ENCODE assay signal across 16 cellular contexts in genomic region chr2:121949271-121949670, GRCh38.
DNase-seq lines count a peak whose midpoint lies in the region; TF ChIP-seq lines count a peak whose summit lies in the region.
"Had no signal": no experiment of that assay in that cellular context is flagged by ENCODE, and none has a peak within 500 bp of the region (broad histone marks: within the 10 kb centered on the region; RNA-seq: fewer than 3 reads in every experiment).

No MANE protein-coding gene starts in this region.

- no peaks in the 10 kb centered on the region for H3F3A ChIP-seq in OCI-LY1 (ENCODE audit: insufficient read depth, low read length)

- H3K79me2 ChIP-seq in OCI-LY1 (ENCODE audit: insufficient read depth, low read length), result no peaks in the 10 kb centered on the region

- peaks cover 35% of the 10 kb centered on the region for H3K4me1 ChIP-seq in OCI-LY1 (ENCODE audit: insufficient read depth, low read length, severe bottlenecking)
- H3K4me1 ChIP-seq in suprapubic skin, result no peaks in the 10 kb centered on the region

- TF ChIP-seq CTCF in OCI-LY1 (IDR thresholded peaks at IDR 0.05; ENCODE audit: low read length) (no peak), suprapubic skin (IDR thresholded peaks at IDR 0.05) (no peak)

- no peaks in the 10 kb centered on the region for H3K27me3 ChIP-seq in OCI-LY1 (ENCODE audit: insufficient read depth, low read length)
- H3K27me3 ChIP-seq in suprapubic skin, result no peaks in the 10 kb centered on the region
- H3K27me3 ChIP-seq: SJCRH30 had no signal

- H3K9ac ChIP-seq in OCI-LY1 (ENCODE audit: low read length), result no peak overlapping the region; the same call in 1 of the 2 replicates
- H3K9ac ChIP-seq: GM23248 had no signal

- H3K9me3 ChIP-seq in OCI-LY1 (ENCODE audit: low read length), result no peaks in the 10 kb centered on the region
- no peaks in the 10 kb centered on the region for H3K9me3 ChIP-seq in suprapubic skin
- H3K9me3 ChIP-seq: SJCRH30 had no signal

- no peaks in the 10 kb centered on the region for H3K9me2 ChIP-seq in OCI-LY1 (ENCODE audit: low read depth, low read length)

- TF ChIP-seq POLR2A in suprapubic skin (IDR thresholded peaks at IDR 0.05), result no peak

- H3K36me3 ChIP-seq in OCI-LY1 (ENCODE audit: insufficient read depth, low read length) (peaks cover 25% of the 10 kb centered on the region), suprapubic skin (no peaks in the 10 kb centered on the region)
- H3K36me3 ChIP-seq: SJCRH30 had no signal

- no peaks in the 10 kb centered on the region for H4K20me1 ChIP-seq in OCI-LY1 (ENCODE audit: insufficient read depth, low read length)

- H3K4me3 ChIP-seq in OCI-LY1 (ENCODE audit: low read depth, low read length, poor library complexity, severe bottlenecking), result peak overlapping the region; percentile 28
- H3K4me3 ChIP-seq in suprapubic skin, result no peak overlapping the region
- H3K4me3 ChIP-seq: GM23248, SJCRH30 had no signal

- no peak overlapping the region for H2AFZ ChIP-seq in OCI-LY1 (ENCODE audit: low read length)
- H2AFZ ChIP-seq: GM23248 had no signal

- TF ChIP-seq EP300 in suprapubic skin (IDR thresholded peaks at IDR 0.05), result no peak

- H3K4me2 ChIP-seq in OCI-LY1 (ENCODE audit: low read length), result peak overlapping the region; percentile 27; the same call in 1 of the 2 replicates

- H3K27ac ChIP-seq in OCI-LY1 (ENCODE audit: low read depth, low read length, poor library complexity, severe bottlenecking) (peak overlapping the region; percentile 23), suprapubic skin (no peak overlapping the region)
- H3K27ac ChIP-seq: GM23248, SJCRH30 had no signal

- WGBS in suprapubic skin, result 78% methylated on average over 8 of the region's 8 CpGs

- DNase-seq in NOMO-1 treated with DMSO at 0.1 percent for 48 hours (lab: John Stamatoyannopoulos, UW; ENCODE audit: unreplicated experiment) (peak; percentile 51), NOMO-1 treated with dmso at 0.1 percent for 144 hours (lab: John Stamatoyannopoulos, UW; ENCODE audit: unreplicated experiment) (no peak), NCI-H146 treated with DMSO at 0.1 percent for 48 hours (lab: John Stamatoyannopoulos, UW; ENCODE audit: unreplicated experiment) (peak; percentile 8), NCI-H510A treated with DMSO at 0.1 percent for 48 hours (lab: John Stamatoyannopoulos, UW) (no peak), germinal center (ENCODE audit: low spot score) (no peak), suprapubic skin (ENCODE audit: low spot score in 2 of 2) (no peak)
- no peak for DNase-seq in activated CD4-positive, alpha-beta T cell treated with anti-CD3 and anti-CD28 coated beads for 48 hours
- DNase-seq: C1 segment of cervical spinal cord, DMS153, EL, GM23248, NCI-H1105, NCI-H187 treated with DMSO at 0.1 percent for 48 hours, NCI-H526 had no signal

Comparison
In these comparisons a context has a peak if more than half of its experiments do, and no peak if none do; other contexts are left out.
1. DNase-seq: peak in NOMO-1 treated with DMSO at 0.1 percent for 48 hours (single experiment) and NCI-H146 treated with DMSO at 0.1 percent for 48 hours (single experiment); none in NOMO-1 treated with dmso at 0.1 percent for 144 hours (single experiment), activated CD4-positive, alpha-beta T cell treated with anti-CD3 and anti-CD28 coated beads for 48 hours (single experiment), NCI-H510A treated with DMSO at 0.1 percent for 48 hours (single experiment), germinal center (single experiment) and suprapubic skin (0 of 2).